ENCODE assay signal across 13 cellular contexts in the genomic region with DNA sequence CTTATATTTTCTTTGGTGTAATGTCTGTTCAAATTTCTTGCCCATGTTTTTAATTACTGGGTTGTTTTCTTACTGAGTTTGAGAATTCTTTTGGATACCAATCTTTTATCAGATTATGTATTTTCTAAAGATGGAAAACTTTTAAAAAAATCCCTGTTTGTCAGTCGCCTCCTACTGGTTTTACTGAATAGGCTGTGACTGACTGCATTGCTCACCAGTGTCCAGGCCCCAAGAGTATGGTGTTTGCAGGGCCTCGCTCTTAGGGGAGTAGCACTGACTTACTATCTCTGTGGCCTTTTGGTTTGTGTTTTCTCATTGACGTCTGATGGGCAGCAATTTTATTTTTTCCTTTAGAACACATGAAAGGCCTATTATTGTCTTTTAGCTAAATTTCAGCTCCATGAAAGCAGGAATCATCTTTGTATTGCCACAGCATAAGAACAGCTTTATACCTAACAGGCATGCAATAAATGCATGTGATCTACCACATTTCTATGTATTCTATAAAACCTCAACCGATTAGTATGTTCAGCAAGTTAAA.
"Had no signal": no experiment of that assay in that cellular context is flagged by ENCODE, and none has a peak within 500 bp of the region (broad histone marks: within the 10 kb centered on the region; RNA-seq: fewer than 3 reads in every experiment).

No MANE protein-coding gene starts in this region.

- H3K36me3 ChIP-seq: colonic mucosa, lower lobe of right lung had no signal

- H3K9me3 Mint-ChIP-seq: activated CD8-positive, alpha-beta T cell treated with anti-CD3 and anti-CD28 coated beads for 36 hours; activated naive CD4-positive, alpha-beta T cell treated with anti-CD3 and anti-CD28 coated beads for 36 hours; activated T-helper 17 cell treated with anti-CD3 and anti-CD28 coated beads, Interleukin-2, amount 50 U/mL, for 72 hours; natural killer cell had no signal

- H3K27ac ChIP-seq: body of pancreas, colonic mucosa, lower lobe of right lung had no signal

- H3K9me3 ChIP-seq: body of pancreas, colonic mucosa, lower lobe of right lung had no signal

- H3K27ac Mint-ChIP-seq: activated CD8-positive, alpha-beta T cell treated with anti-CD3 and anti-CD28 coated beads for 36 hours; activated naive CD4-positive, alpha-beta T cell treated with anti-CD3 and anti-CD28 coated beads for 36 hours; activated T-helper 17 cell treated with anti-CD3 and anti-CD28 coated beads, Interleukin-2, amount 50 U/mL, for 72 hours; natural killer cell had no signal

- H3K4me3 Mint-ChIP-seq: activated CD8-positive, alpha-beta T cell treated with anti-CD3 and anti-CD28 coated beads for 36 hours; activated naive CD4-positive, alpha-beta T cell treated with anti-CD3 and anti-CD28 coated beads for 36 hours; activated T-helper 17 cell treated with anti-CD3 and anti-CD28 coated beads, Interleukin-2, amount 50 U/mL, for 72 hours; natural killer cell had no signal

- DNase-seq: activated CD4-positive, alpha-beta T cell treated with anti-CD3 and anti-CD28 coated beads for 48 hours; activated CD4-positive, CD25-positive, alpha-beta regulatory T cell; activated CD8-positive, alpha-beta T cell treated with anti-CD3 and anti-CD28 coated beads for 36 hours; activated naive CD4-positive, alpha-beta T cell treated with anti-CD3 and anti-CD28 coated beads for 36 hours; activated T-cell treated with anti-CD3 and anti-CD28 coated beads, Interleukin-2, amount 50 U/mL, for 1 hour; body of pancreas; central memory CD4-positive, alpha-beta T cell; colonic mucosa; lower lobe of right lung; natural killer cell; retina; stimulated activated naive CD4-positive, alpha-beta T cell had no signal

- H3K27me3 ChIP-seq: body of pancreas, colonic mucosa had no signal

- H3K4me1 Mint-ChIP-seq: activated T-helper 17 cell treated with anti-CD3 and anti-CD28 coated beads, Interleukin-2, amount 50 U/mL, for 72 hours; natural killer cell had no signal

- H3K4me3 ChIP-seq: body of pancreas, colonic mucosa, lower lobe of right lung had no signal

- H3K36me3 Mint-ChIP-seq: natural killer cell had no signal

- H3K27me3 Mint-ChIP-seq: activated CD8-positive, alpha-beta T cell treated with anti-CD3 and anti-CD28 coated beads for 36 hours; activated T-helper 17 cell treated with anti-CD3 and anti-CD28 coated beads, Interleukin-2, amount 50 U/mL, for 72 hours had no signal

- ATAC-seq: activated CD8-positive, alpha-beta T cell treated with anti-CD3 and anti-CD28 coated beads for 36 hours; activated T-helper 17 cell treated with anti-CD3 and anti-CD28 coated beads, Interleukin-2, amount 50 U/mL, for 72 hours; body of pancreas; lower lobe of right lung; natural killer cell had no signal

- H3K4me1 ChIP-seq: body of pancreas, colonic mucosa, lower lobe of right lung had no signal
